Comparison of ENCODE assay signal across 8 cellular contexts in genomic region chr11:65859812-65860277, GRCh38. TPM values are rescaled to one million over a fixed set of nuclear protein-coding genes. Genes with fewer than 3 reads are reported as not detected.
DNase-seq lines count a peak whose midpoint lies in the region; FAIRE-seq and TF ChIP-seq lines count a peak whose summit lies in the region.

No MANE protein-coding gene starts in this region.

- H4K20me1 ChIP-seq in H1 (replicated peaks in 1 of 2; ENCODE audit: control insufficient read depth in 1 of 2, insufficient read depth in 2 of 2, low read length in 2 of 2), result peaks cover 16 to 18% of the 10 kb centered on the region in 2 experiments

- no peaks in the 10 kb centered on the region for H3K9me3 ChIP-seq in H1 (ENCODE audit: insufficient read depth in 2 of 2, low read depth in 1 of 2, low read length in 1 of 2)
- H3K9me3 ChIP-seq in neutrophil, result no peaks in the 10 kb centered on the region

- peak overlapping the region; percentile 83; the same call in 1 of the 2 replicates for H2BK20ac ChIP-seq in H1 (ENCODE audit: low read length)

- 0 out of 3 replicates have a peak, but pooled peaks of 1 of the 2 experiments have one; percentile 66 for TF ChIP-seq POLR2A in H1 (IDR thresholded peaks at IDR 0.05; ENCODE audit: control extremely low read depth in 1 of 2, low read depth in 2 of 2, low read length in 2 of 2)

- peak overlapping the region; percentile 96 for H4K91ac ChIP-seq in H1 (replicated peaks; ENCODE audit: insufficient read length, low read length)

- H2BK12ac ChIP-seq in H1 (ENCODE audit: low read depth, low read length), result peak overlapping the region; percentile 99

- 8% methylated on average over 16 of the region's 16 CpGs; no CpG with 5 or more reads in 1 of the 2 experiments for WGBS in H1 (ENCODE audit: extremely low coverage in 1 of 2, insufficient coverage in 1 of 2, insufficient read length in 1 of 2, insufficient replicate concordance in 2 of 2, low coverage in 1 of 2, low lambda C conversion rate in 2 of 2, missing lambda C conversion rate in 1 of 2), 2 experiments

- peak overlapping the region; percentile 98; the same call in 1 of the 2 replicates for H2BK15ac ChIP-seq in H1 (ENCODE audit: low read length)

- H2AK5ac ChIP-seq in H1 (ENCODE audit: low read depth, low read length), result peak overlapping the region; percentile 84

- peak overlapping the region; percentile 95 to 97 for H3K4me2 ChIP-seq in H1 (ENCODE audit: insufficient read depth in 1 of 2, low read depth in 2 of 2, low read length in 2 of 2)

- H3K14ac ChIP-seq in H1 (ENCODE audit: insufficient read length), result peak overlapping the region; percentile 51

- peak overlapping the region; percentile 75 to 95 (median 82) for H3K4me3 ChIP-seq in H1 (ENCODE audit: extremely low read depth in 1 of 4, insufficient read depth in 2 of 4, low read depth in 3 of 4, low read length in 4 of 4)
- peak overlapping the region; percentile 97 to 98 for H3K4me3 ChIP-seq in neutrophil (ENCODE audit: low read depth in 1 of 2, low read length in 1 of 2)

- TF ChIP-seq CTCF in H1 (IDR thresholded peaks at IDR 0.05; ENCODE audit: control extremely low read depth in 1 of 3, insufficient read depth in 1 of 3, low read depth in 1 of 3, low read length in 3 of 3) (no peak), neutrophil (IDR thresholded peaks at IDR 0.05) (no peak)

- no peak for TF ChIP-seq EP300 in H1 (IDR thresholded peaks at IDR 0.05; ENCODE audit: borderline replicate concordance in 1 of 2, low read depth in 2 of 2, low read length in 2 of 2)

- H3K27me3 ChIP-seq in H1 (replicated peaks in 1 of 4; ENCODE audit: control insufficient read depth in 3 of 4, extremely low read depth in 1 of 4, insufficient read depth in 3 of 4, low read length in 3 of 4), result no peaks in the 10 kb centered on the region
- H3K27me3 ChIP-seq in neutrophil, result no peaks in the 10 kb centered on the region

- FAIRE-seq in H1 (lab: Jason Lieb, UNC), result no peak

- H3K9ac ChIP-seq in H1 (replicated peaks in 1 of 4; ENCODE audit: extremely low read depth in 1 of 4, low read depth in 3 of 4, low read length in 3 of 4), result peak overlapping the region; percentile 46 to 97 (median 94)

- CTCF ChIA-PET in H1 (lab: Charles Lee; ENCODE audit: partially characterized antibody), result interaction anchor here (0.5 to 9.9 kb wide), 41 partner anchors 10 to 442 kb away, joined by 3 to 191 read pairs (median 4); partner anchors contain the start of genes BANF1, CCDC85B, CTSW and FIBP

- H2AFZ ChIP-seq in H1 (ENCODE audit: low read length), result no peak overlapping the region

- TF ChIP-seq RAD21 in H1 (IDR thresholded peaks at IDR 0.05 in 1 of 2, conservative IDR thresholded peaks at IDR 0.05 in 1 of 2; ENCODE audit: low read depth in 2 of 2, low read length in 2 of 2), result no peak

- peak overlapping the region; percentile 62 for H3K56ac ChIP-seq in H1 (replicated peaks; ENCODE audit: insufficient read length, low read depth, low read length)

- POLR2A ChIA-PET in H1 (lab: Charles Lee; ENCODE audit: partially characterized antibody), result interaction anchor here (0.6 to 39.7 kb wide), 43 partner anchors 4 to 279 kb away, joined by 3 to 1071 read pairs (median 4); partner anchors contain the start of genes AP5B1, BANF1, C11orf68 and CCDC85B

- H3K27ac ChIP-seq in H1 (ENCODE audit: low read depth, low read length) (peak overlapping the region; percentile 96), neutrophil (peak overlapping the region; percentile 96)

- H4K8ac ChIP-seq in H1 (ENCODE audit: extremely low read depth, insufficient read depth, low read length), result peak overlapping the region; percentile 97; the same call in 1 of the 2 replicates

- H3K4me1 ChIP-seq in H1 (replicated peaks in 1 of 4; ENCODE audit: control insufficient read depth in 3 of 4, insufficient read depth in 4 of 4, low read length in 3 of 4) (peaks cover 0 to 15% (median 6%) of the 10 kb centered on the region in 4 experiments; a peak in 5 of 7 replicates), neutrophil (ENCODE audit: control insufficient read depth in 1 of 2, insufficient read depth in 1 of 2, low read depth in 1 of 2, low read length in 1 of 2) (peaks cover 55 to 56% of the 10 kb centered on the region in 2 experiments)

- peaks cover 15 to 25% (median 24%) of the 10 kb centered on the region in 4 experiments for H3K36me3 ChIP-seq in H1 (ENCODE audit: control insufficient read depth in 2 of 4, insufficient read depth in 4 of 4, low read length in 3 of 4)
- H3K36me3 ChIP-seq in neutrophil, result peaks cover 43% of the 10 kb centered on the region

- H3K23me2 ChIP-seq in H1 (ENCODE audit: low read depth, low read length), result peaks cover 19% of the 10 kb centered on the region

- peaks cover 15 to 31% of the 10 kb centered on the region in 2 experiments for H3K79me2 ChIP-seq in H1 (ENCODE audit: control insufficient read depth in 1 of 2, insufficient read depth in 2 of 2, low read length in 2 of 2)

- DNase-seq in DMS153 treated with DMSO at 0.1 percent for 48 hours (lab: John Stamatoyannopoulos, UW; ENCODE audit: unreplicated experiment) (peak; percentile 55), DMS153 (lab: John Stamatoyannopoulos, UW) (no peak), H1 (ENCODE audit: low read depth in 1 of 2, low spot score in 2 of 2) (no peak), NCI-H1417 treated with DMSO at 0.1 percent for 48 hours (lab: John Stamatoyannopoulos, UW) (no peak), islet precursor cell (no peak), AG08396 (ENCODE audit: low spot score) (no peak)

- H3K79me1 ChIP-seq in H1 (ENCODE audit: low read depth, low read length), result peaks cover 13% of the 10 kb centered on the region

- H3K4ac ChIP-seq in H1 (replicated peaks; ENCODE audit: insufficient read length, low read depth, low read length), result peak overlapping the region; percentile 91

- no peak overlapping the region for H3K23ac ChIP-seq in H1 (ENCODE audit: insufficient read length)

- peak overlapping the region; percentile 99 for H3K18ac ChIP-seq in H1 (ENCODE audit: extremely low read depth, low read length)

- H2BK5ac ChIP-seq in H1 (ENCODE audit: low read depth, low read length), result peak overlapping the region; percentile 98

- peak overlapping the region; percentile 65 for H2BK120ac ChIP-seq in H1 (replicated peaks; ENCODE audit: low read depth, low read length)

- H4K5ac ChIP-seq in H1 (ENCODE audit: insufficient read length, low read depth, low read length), result peak overlapping the region; percentile 52

RNA-seq across cellular contexts. Expression of gene MUS81, which starts 0.4 kb away (rescaled TPM):
- polyA plus RNA-seq in PFSK-1 (2012; ENCODE audit: insufficient read length, low read depth), result 159 TPM
- total RNA-seq in H1 (2021; fragmentation: NEBNext Ultra II Directional; extraction: Animal tissue kit (Norgen Biotek cat#: 25700)), result 30.2 and 36.0 TPM in 2 replicates
- polyA plus RNA-seq in H1 (2011; rRNA removed), result 31.5 and 44.1 TPM in 2 replicates
- 41.8 TPM for polyA plus RNA-seq in H1 (2011; cell fraction: cytosol; rRNA removed)
- 222 TPM for polyA plus RNA-seq in H1 (2011; cell fraction: nucleus; rRNA removed)
- 30.7 to 47.5 TPM (median 37.9 TPM) in 4 replicates for polyA plus RNA-seq in H1 (2012, experiment 1 of 2)
- polyA plus RNA-seq in H1 (2012, experiment 2 of 2), result 39.0 TPM
- polyA plus RNA-seq in H1 (2013, experiment 1 of 2), result 35.0 TPM
- polyA plus RNA-seq in H1 (2013, experiment 2 of 2), result 32.2 TPM
- 13.3 and 24.3 TPM in 2 replicates for polyA minus RNA-seq in H1 (2011; rRNA and poly(A)+ RNA removed)
- 23.6 TPM for polyA minus RNA-seq in H1 (2011; cell fraction: cytosol; rRNA and poly(A)+ RNA removed)
- polyA minus RNA-seq in H1 (2011; cell fraction: nucleus; rRNA and poly(A)+ RNA removed), result 60.4 TPM

RNA-seq across cellular contexts. Expression of gene CFL1, which starts 1.9 kb away (rescaled TPM):
- polyA plus RNA-seq in PFSK-1 (2012; ENCODE audit: insufficient read length, low read depth), result 855 TPM
- total RNA-seq in H1 (2021; fragmentation: NEBNext Ultra II Directional; extraction: Animal tissue kit (Norgen Biotek cat#: 25700)), result 1,252 and 1,270 TPM in 2 replicates
- 1,365 and 1,809 TPM in 2 replicates for polyA plus RNA-seq in H1 (2011; rRNA removed)
- 1,336 TPM for polyA plus RNA-seq in H1 (2011; cell fraction: cytosol; rRNA removed)
- 788 TPM for polyA plus RNA-seq in H1 (2011; cell fraction: nucleus; rRNA removed)
- 1,064 to 1,459 TPM (median 1,329 TPM) in 4 replicates for polyA plus RNA-seq in H1 (2012, experiment 1 of 2)
- polyA plus RNA-seq in H1 (2012, experiment 2 of 2), result 1,254 TPM
- polyA plus RNA-seq in H1 (2013, experiment 1 of 2), result 989 TPM
- polyA plus RNA-seq in H1 (2013, experiment 2 of 2), result 932 TPM
- 1,332 and 1,357 TPM in 2 replicates for polyA minus RNA-seq in H1 (2011; rRNA and poly(A)+ RNA removed)
- 622 TPM for polyA minus RNA-seq in H1 (2011; cell fraction: cytosol; rRNA and poly(A)+ RNA removed)
- 426 TPM for polyA minus RNA-seq in H1 (2011; cell fraction: nucleus; rRNA and poly(A)+ RNA removed)

RNA-seq across cellular contexts. Expression of gene EFEMP2, which starts 12.8 kb away (rescaled TPM):
- 4.6 TPM for polyA plus RNA-seq in PFSK-1 (2012; ENCODE audit: insufficient read length, low read depth)
- 8.8 and 9.7 TPM in 2 replicates for total RNA-seq in H1 (2021; fragmentation: NEBNext Ultra II Directional; extraction: Animal tissue kit (Norgen Biotek cat#: 25700))
- 17.2 and 24.2 TPM in 2 replicates for polyA plus RNA-seq in H1 (2011; rRNA removed)
- polyA plus RNA-seq in H1 (2011; cell fraction: cytosol; rRNA removed), result 16.2 TPM
- polyA plus RNA-seq in H1 (2011; cell fraction: nucleus; rRNA removed), result 54.9 TPM
- polyA plus RNA-seq in H1 (2012, experiment 1 of 2), result 6.4 to 12.6 TPM (median 9.4 TPM) in 4 replicates
- polyA plus RNA-seq in H1 (2012, experiment 2 of 2), result 8.4 TPM
- 14.8 TPM for polyA plus RNA-seq in H1 (2013, experiment 1 of 2)
- polyA plus RNA-seq in H1 (2013, experiment 2 of 2), result 14.3 TPM
- polyA minus RNA-seq in H1 (2011; rRNA and poly(A)+ RNA removed), result 5.3 and 6.1 TPM in 2 replicates
- polyA minus RNA-seq in H1 (2011; cell fraction: cytosol; rRNA and poly(A)+ RNA removed), result 5.7 TPM
- polyA minus RNA-seq in H1 (2011; cell fraction: nucleus; rRNA and poly(A)+ RNA removed), result 17.4 TPM

RNA-seq across cellular contexts. Expression of gene CTSW, which starts 19.8 kb away (rescaled TPM):
- polyA plus RNA-seq in PFSK-1 (2012; ENCODE audit: insufficient read length, low read depth), result 0.29 TPM
- not detected in 2 replicates for total RNA-seq in H1 (2021; fragmentation: NEBNext Ultra II Directional; extraction: Animal tissue kit (Norgen Biotek cat#: 25700))
- polyA plus RNA-seq in H1 (2011; rRNA removed), result not detected in 2 replicates
- not detected for polyA plus RNA-seq in H1 (2011; cell fraction: cytosol; rRNA removed)
- not detected for polyA plus RNA-seq in H1 (2011; cell fraction: nucleus; rRNA removed)
- polyA plus RNA-seq in H1 (2012, experiment 1 of 2), result not detected in 4 replicates
- not detected for polyA plus RNA-seq in H1 (2012, experiment 2 of 2)
- not detected for polyA plus RNA-seq in H1 (2013, experiment 1 of 2)
- not detected for polyA plus RNA-seq in H1 (2013, experiment 2 of 2)
- not detected in 2 replicates for polyA minus RNA-seq in H1 (2011; rRNA and poly(A)+ RNA removed)
- polyA minus RNA-seq in H1 (2011; cell fraction: cytosol; rRNA and poly(A)+ RNA removed), result not detected
- not detected for polyA minus RNA-seq in H1 (2011; cell fraction: nucleus; rRNA and poly(A)+ RNA removed)

RNA-seq across cellular contexts. Expression of gene SNX32, which starts 26.1 kb away (rescaled TPM):
- polyA plus RNA-seq in PFSK-1 (2012; ENCODE audit: insufficient read length, low read depth), result not detected
- total RNA-seq in H1 (2021; fragmentation: NEBNext Ultra II Directional; extraction: Animal tissue kit (Norgen Biotek cat#: 25700)), result 1.1 and 2.2 TPM in 2 replicates
- polyA plus RNA-seq in H1 (2011; rRNA removed), result 0.76 and 1.4 TPM in 2 replicates
- 0.96 TPM for polyA plus RNA-seq in H1 (2011; cell fraction: cytosol; rRNA removed)
- 7.1 TPM for polyA plus RNA-seq in H1 (2011; cell fraction: nucleus; rRNA removed)
- 1.2 to 2.6 TPM (median 2.2 TPM) in 4 replicates for polyA plus RNA-seq in H1 (2012, experiment 1 of 2)
- polyA plus RNA-seq in H1 (2012, experiment 2 of 2), result 1.2 TPM
- polyA plus RNA-seq in H1 (2013, experiment 1 of 2), result 0.61 TPM
- polyA plus RNA-seq in H1 (2013, experiment 2 of 2), result 0.57 TPM
- polyA minus RNA-seq in H1 (2011; rRNA and poly(A)+ RNA removed), result 0.54 and 1.1 TPM in 2 replicates
- polyA minus RNA-seq in H1 (2011; cell fraction: cytosol; rRNA and poly(A)+ RNA removed), result not detected
- polyA minus RNA-seq in H1 (2011; cell fraction: nucleus; rRNA and poly(A)+ RNA removed), result 1.6 TPM
